ENCODE assay signal across 8 cellular contexts in the genomic region with DNA sequence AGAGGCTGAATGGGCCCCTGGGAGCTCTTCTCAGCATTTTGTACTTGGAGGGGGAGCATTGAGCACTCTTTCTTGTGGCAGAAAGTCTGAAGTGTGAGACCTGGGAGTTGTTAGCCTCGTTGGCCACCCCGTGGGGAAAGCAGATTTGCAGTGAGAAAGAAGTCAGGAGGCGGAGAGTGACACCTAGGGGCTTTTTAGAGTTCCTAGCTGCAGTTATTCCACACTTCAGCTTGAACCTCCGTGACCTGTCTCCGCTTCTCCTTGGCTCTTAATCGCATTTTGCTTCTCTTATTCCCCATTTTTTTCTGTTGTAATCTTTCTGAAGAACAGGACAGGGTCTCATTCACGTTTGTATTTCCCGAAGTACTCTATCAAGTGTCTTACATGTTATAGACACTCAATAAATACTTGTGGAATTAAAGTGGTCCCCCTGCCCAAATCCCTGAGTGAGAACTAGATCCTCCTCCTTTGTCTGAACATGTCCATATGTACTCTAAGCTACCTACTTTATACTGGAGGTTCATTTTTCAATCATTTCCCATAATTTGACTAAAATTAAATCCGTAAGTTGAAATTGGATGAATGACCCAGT. TPM values are rescaled to one million over a fixed set of nuclear protein-coding genes. Genes with fewer than 3 reads are reported as not detected.
DNase-seq lines count a peak whose midpoint lies in the region; ATAC-seq and TF ChIP-seq lines count a peak whose summit lies in the region.

No MANE protein-coding gene starts in this region.

- peak; percentile 82 for TF ChIP-seq CTCF in Calu3 (IDR thresholded peaks at IDR 0.05; ENCODE audit: unreplicated experiment)

- H3K4me1 Mint-ChIP-seq in Calu3 (ENCODE audit: low read depth, unreplicated experiment), result peaks cover 18% of the 10 kb centered on the region
- peaks cover 16% of the 10 kb centered on the region for H3K4me1 Mint-ChIP-seq in stimulated activated memory B cell treated with anti-CD40 and anti-IgM and Interleukin-4, amounts not matched to agents 10 μg/mL and 1 μg/mL and 100 μg/mL, for 72 hours

- CTCF ChIA-PET in Calu3 (lab: Charles Lee), result interaction anchor here (0.6 to 3.0 kb wide), 17 partner anchors 12 to 1473 kb away, joined by 3 to 77 read pairs (median 4); a partner anchor contains a TSS

- peak overlapping the region; percentile 16 for H3K4me3 Mint-ChIP-seq in Calu3 (ENCODE audit: low read depth, unreplicated experiment)
- no peak overlapping the region for H3K4me3 Mint-ChIP-seq in stimulated activated memory B cell treated with anti-CD40 and anti-IgM and Interleukin-4, amounts not matched to agents 10 μg/mL and 1 μg/mL and 100 μg/mL, for 72 hours

- H3K27ac Mint-ChIP-seq in Calu3 (ENCODE audit: unreplicated experiment), result no peak overlapping the region
- H3K27ac Mint-ChIP-seq in stimulated activated memory B cell treated with anti-CD40 and anti-IgM and Interleukin-4, amounts not matched to agents 10 μg/mL and 1 μg/mL and 100 μg/mL, for 72 hours, result peak overlapping the region; percentile 10

- DNase-seq in Calu3 (peak; percentile 76), NCI-H526 treated with DMSO at 0.1 percent for 48 hours (lab: John Stamatoyannopoulos, UW) (peak; percentile 87), lung microvascular endothelial cell (ENCODE audit: low read depth in 2 of 2) (peak; percentile 80 to 83)
- peak; percentile 54 to 69 for DNase-seq in activated CD4-positive, alpha-beta T cell treated with anti-CD3 and anti-CD28 coated beads, Interleukin-2, amount 50 U/mL, for 48 hours
- DNase-seq in effector CD4-positive, alpha-beta T cell, result peak; percentile 37

- no TSS peak for BruUV-seq in Calu3 (replicated peaks; lab: Mats Ljungman, UMichigan)

- intact Hi-C loops in Calu3 (cut with micrococcal nuclease; ENCODE audit: unreplicated experiment), result loop anchor here (1.0 to 5.0 kb wide), 4 partner anchors 153 to 384 kb away; no protein-coding TSS in a partner anchor

- H3K36me3 Mint-ChIP-seq in Calu3 (ENCODE audit: insufficient read depth, unreplicated experiment), result no peaks in the 10 kb centered on the region
- no peaks in the 10 kb centered on the region for H3K36me3 Mint-ChIP-seq in stimulated activated memory B cell treated with anti-CD40 and anti-IgM and Interleukin-4, amounts not matched to agents 10 μg/mL and 1 μg/mL and 100 μg/mL, for 72 hours

- no peaks in the 10 kb centered on the region for H3K9me3 Mint-ChIP-seq in Calu3 (ENCODE audit: low read depth, unreplicated experiment)
- H3K9me3 Mint-ChIP-seq in stimulated activated memory B cell treated with anti-CD40 and anti-IgM and Interleukin-4, amounts not matched to agents 10 μg/mL and 1 μg/mL and 100 μg/mL, for 72 hours, result no peaks in the 10 kb centered on the region

- H3K27me3 Mint-ChIP-seq in Calu3 (ENCODE audit: unreplicated experiment), result peaks cover 45% of the 10 kb centered on the region
- H3K27me3 Mint-ChIP-seq in stimulated activated memory B cell treated with anti-CD40 and anti-IgM and Interleukin-4, amounts not matched to agents 10 μg/mL and 1 μg/mL and 100 μg/mL, for 72 hours, result peaks cover 36% of the 10 kb centered on the region

- ATAC-seq in GM19397 (IDR thresholded peaks at IDR 0.05; ENCODE audit: unreplicated experiment), result peak; percentile 95
- peak; percentile 94 for ATAC-seq in HG03439 (IDR thresholded peaks at IDR 0.05; ENCODE audit: unreplicated experiment)
- peak; percentile 82 for ATAC-seq in stimulated activated memory B cell treated with anti-CD40 and anti-IgM and Interleukin-4, amounts not matched to agents 10 μg/mL and 1 μg/mL and 100 μg/mL, for 72 hours

RNA-seq across cellular contexts. Expression of a gene that starts 14.5 kb away (rescaled TPM):
- total RNA-seq in Calu3 (2022) (not detected in 2 replicates), lung microvascular endothelial cell (not detected in 2 replicates)

RNA-seq across cellular contexts. Expression of a gene that starts 17.0 kb away (rescaled TPM):
- total RNA-seq in Calu3 (2022) (0.32 TPM in 1 of 2 replicates, not detected in the other), lung microvascular endothelial cell (not detected in 2 replicates)

Comparison
In these comparisons a context has a peak if more than half of its experiments do, and no peak if none do; other contexts are left out.
1. Peak in every context shown above with its lines: DNase-seq and ATAC-seq.
2. DNase-seq: peak in every context shown above with its lines; median percentile 87 in NCI-H526 treated with DMSO at 0.1 percent for 48 hours; 82 in lung microvascular endothelial cell; 76 in Calu3; 62 in activated CD4-positive, alpha-beta T cell treated with anti-CD3 and anti-CD28 coated beads, Interleukin-2, amount 50 U/mL, for 48 hours; 37 in effector CD4-positive, alpha-beta T cell.